In the genomic region with DNA sequence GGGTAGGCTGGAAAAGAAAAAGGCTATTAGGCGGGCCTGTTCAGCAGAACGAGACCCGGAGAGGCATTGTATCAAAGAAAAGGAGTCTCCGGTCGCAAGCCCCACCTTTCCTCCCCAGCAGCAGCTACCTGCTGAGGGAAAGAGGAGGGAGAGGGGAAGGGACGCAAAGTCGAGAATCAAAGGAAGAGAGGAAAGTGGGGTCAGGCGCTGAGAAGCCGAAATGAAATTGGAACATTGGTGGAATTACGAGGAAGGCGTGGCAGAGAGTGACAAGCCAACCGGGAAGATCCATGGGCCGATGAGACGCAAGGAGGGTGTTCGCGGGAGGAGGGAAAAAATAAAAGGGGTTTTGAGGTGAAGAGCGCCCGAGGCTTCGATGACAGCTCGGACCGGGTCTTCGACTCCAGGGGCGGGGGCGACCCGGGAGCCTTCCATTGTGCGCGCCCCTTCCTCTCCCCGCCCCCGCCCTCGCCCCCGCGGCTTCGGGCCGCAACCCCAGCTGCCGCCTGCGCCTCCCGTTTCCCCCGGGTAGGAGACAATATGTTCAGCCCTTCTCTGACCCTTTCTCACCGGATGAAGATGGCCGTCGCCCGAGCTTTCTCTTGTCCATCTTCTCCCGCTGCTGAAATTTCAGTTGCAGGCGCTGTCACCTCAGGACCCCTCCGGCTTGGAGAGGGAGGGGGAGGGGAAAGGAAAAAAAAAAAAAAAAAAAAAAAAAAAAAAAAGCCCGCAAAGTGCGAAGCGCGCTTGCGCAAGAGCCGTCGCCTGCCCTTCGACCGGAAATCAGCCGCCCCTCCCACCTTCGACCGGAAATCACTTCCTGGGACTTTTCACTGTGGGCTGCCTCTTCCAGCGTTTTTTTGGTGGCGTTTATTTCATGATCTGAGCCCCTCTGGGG, we compare ENCODE assay signal across 1 cellular context.
A peak's percentile ranks its signal among the peaks of the same experiment; 100 is the strongest.
TF ChIP-seq lines count a peak whose summit lies in the region.

A gene with protein sequence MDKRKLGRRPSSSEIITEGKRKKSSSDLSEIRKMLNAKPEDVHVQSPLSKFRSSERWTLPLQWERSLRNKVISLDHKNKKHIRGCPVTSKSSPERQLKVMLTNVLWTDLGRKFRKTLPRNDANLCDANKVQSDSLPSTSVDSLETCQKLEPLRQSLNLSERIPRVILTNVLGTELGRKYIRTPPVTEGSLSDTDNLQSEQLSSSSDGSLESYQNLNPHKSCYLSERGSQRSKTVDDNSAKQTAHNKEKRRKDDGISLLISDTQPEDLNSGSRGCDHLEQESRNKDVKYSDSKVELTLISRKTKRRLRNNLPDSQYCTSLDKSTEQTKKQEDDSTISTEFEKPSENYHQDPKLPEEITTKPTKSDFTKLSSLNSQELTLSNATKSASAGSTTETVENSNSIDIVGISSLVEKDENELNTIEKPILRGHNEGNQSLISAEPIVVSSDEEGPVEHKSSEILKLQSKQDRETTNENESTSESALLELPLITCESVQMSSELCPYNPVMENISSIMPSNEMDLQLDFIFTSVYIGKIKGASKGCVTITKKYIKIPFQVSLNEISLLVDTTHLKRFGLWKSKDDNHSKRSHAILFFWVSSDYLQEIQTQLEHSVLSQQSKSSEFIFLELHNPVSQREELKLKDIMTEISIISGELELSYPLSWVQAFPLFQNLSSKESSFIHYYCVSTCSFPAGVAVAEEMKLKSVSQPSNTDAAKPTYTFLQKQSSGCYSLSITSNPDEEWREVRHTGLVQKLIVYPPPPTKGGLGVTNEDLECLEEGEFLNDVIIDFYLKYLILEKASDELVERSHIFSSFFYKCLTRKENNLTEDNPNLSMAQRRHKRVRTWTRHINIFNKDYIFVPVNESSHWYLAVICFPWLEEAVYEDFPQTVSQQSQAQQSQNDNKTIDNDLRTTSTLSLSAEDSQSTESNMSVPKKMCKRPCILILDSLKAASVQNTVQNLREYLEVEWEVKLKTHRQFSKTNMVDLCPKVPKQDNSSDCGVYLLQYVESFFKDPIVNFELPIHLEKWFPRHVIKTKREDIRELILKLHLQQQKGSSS (minus strand): TSS at position 692 of the 898 bp plus-strand sequence. CDS start 82 bp downstream, at position 610.

TF ChIP-seq in GM12878, 131 proteins besides CTCF, POLR2A, EP300 and RAD21 (continued from another document and continues in another):
- TF ChIP-seq, protein P1, sequence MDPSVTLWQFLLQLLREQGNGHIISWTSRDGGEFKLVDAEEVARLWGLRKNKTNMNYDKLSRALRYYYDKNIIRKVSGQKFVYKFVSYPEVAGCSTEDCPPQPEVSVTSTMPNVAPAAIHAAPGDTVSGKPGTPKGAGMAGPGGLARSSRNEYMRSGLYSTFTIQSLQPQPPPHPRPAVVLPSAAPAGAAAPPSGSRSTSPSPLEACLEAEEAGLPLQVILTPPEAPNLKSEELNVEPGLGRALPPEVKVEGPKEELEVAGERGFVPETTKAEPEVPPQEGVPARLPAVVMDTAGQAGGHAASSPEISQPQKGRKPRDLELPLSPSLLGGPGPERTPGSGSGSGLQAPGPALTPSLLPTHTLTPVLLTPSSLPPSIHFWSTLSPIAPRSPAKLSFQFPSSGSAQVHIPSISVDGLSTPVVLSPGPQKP (IDR thresholded peaks at IDR 0.05; ENCODE audit: low read depth, low read length), result peak; percentile 79
- TF ChIP-seq NR2F1 (conservative IDR thresholded peaks at IDR 0.05) (peak; percentile 43; the same call in 1 of the 2 replicates), CBX3 (IDR thresholded peaks at IDR 0.05; ENCODE audit: borderline replicate concordance, low read depth) (no peak), TAF1 (IDR thresholded peaks at IDR 0.05; ENCODE audit: borderline replicate concordance, low read depth, low read length) (peak; percentile 4; the same call in 1 of the 2 replicates), IRF4 (IDR thresholded peaks at IDR 0.05; ENCODE audit: low read depth, low read length) (0 out of 2 replicates have a peak, but pooled peaks have one; percentile 22), SUZ12 (IDR thresholded peaks at IDR 0.05; ENCODE audit: unreplicated experiment) (no peak), MTA2 (IDR thresholded peaks at IDR 0.05; ENCODE audit: low read depth) (0 out of 2 replicates have a peak, but pooled peaks have one; percentile 27), YY1 (IDR thresholded peaks at IDR 0.05; ENCODE audit: low read depth, low read length) (peak; percentile 87), FOXK2 (IDR thresholded peaks at IDR 0.05) (no peak), PML (IDR thresholded peaks at IDR 0.05; ENCODE audit: low read length) (peak; percentile 83; the same call in 1 of the 2 replicates), ZSCAN29 (IDR thresholded peaks at IDR 0.05) (no peak), CREM (IDR thresholded peaks at IDR 0.05; ENCODE audit: low read depth) (no peak), ETV6 (conservative IDR thresholded peaks at IDR 0.05 in 1 of 2, IDR thresholded peaks at IDR 0.05 in 1 of 2; ENCODE audit: borderline replicate concordance in 1 of 2, low read depth in 1 of 2) (peak in 1 of 2 experiments; percentile 85; a peak in 2 of 4 replicates), ZNF207 (IDR thresholded peaks at IDR 0.05; ENCODE audit: borderline replicate concordance) (no peak), HDAC2 (IDR thresholded peaks at IDR 0.05) (no peak), RAD51 (IDR thresholded peaks at IDR 0.05) (no peak), EGR1 (IDR thresholded peaks at IDR 0.05; ENCODE audit: borderline replicate concordance in 1 of 2, low read depth in 2 of 2, low read length in 2 of 2) (peak in 1 of 2 experiments; percentile 88; a peak in 2 of 3 replicates), CEBPB (IDR thresholded peaks at IDR 0.05; ENCODE audit: borderline replicate concordance in 1 of 2, low read depth in 2 of 2, low read length in 2 of 2) (peak in 1 of 2 experiments; percentile 57; a peak in 1 of 4 replicates), ZNF217 (IDR thresholded peaks at IDR 0.05) (no peak), BACH1 (IDR thresholded peaks at IDR 0.05; ENCODE audit: borderline replicate concordance) (no peak), ZNF622 (IDR thresholded peaks at IDR 0.05) (no peak), MTA3 (IDR thresholded peaks at IDR 0.05; ENCODE audit: borderline replicate concordance, low read length) (no peak; the same call in 1 of the 2 replicates), YBX1 (IDR thresholded peaks at IDR 0.05) (no peak), TCF3 (IDR thresholded peaks at IDR 0.05; ENCODE audit: borderline replicate concordance, insufficient read depth, low read depth, low read length) (no peak), POLR2AphosphoS5 (IDR thresholded peaks at IDR 0.05; ENCODE audit: low read length) (no peak; the same call in 1 of the 2 replicates), ATF7 (IDR thresholded peaks at IDR 0.05; ENCODE audit: low read depth) (no peak), JUNB (IDR thresholded peaks at IDR 0.05) (no peak), POLR2AphosphoS2 (IDR thresholded peaks at IDR 0.05; ENCODE audit: low read depth, low read length) (no peak; the same call in 1 of the 2 replicates), RUNX3 (IDR thresholded peaks at IDR 0.05; ENCODE audit: low read length) (no peak; the same call in 1 of the 2 replicates), MEF2B (IDR thresholded peaks at IDR 0.05; ENCODE audit: partially characterized antibody, poor library complexity, severe bottlenecking) (no peak), NR2C2 (IDR thresholded peaks at IDR 0.05; ENCODE audit: borderline replicate concordance, control insufficient read depth, insufficient read length, low read depth) (no peak), EED (IDR thresholded peaks at IDR 0.05; ENCODE audit: low read depth) (peak; percentile 41), SMARCA5 (IDR thresholded peaks at IDR 0.05) (no peak)
- TF ChIP-seq, protein P2, sequence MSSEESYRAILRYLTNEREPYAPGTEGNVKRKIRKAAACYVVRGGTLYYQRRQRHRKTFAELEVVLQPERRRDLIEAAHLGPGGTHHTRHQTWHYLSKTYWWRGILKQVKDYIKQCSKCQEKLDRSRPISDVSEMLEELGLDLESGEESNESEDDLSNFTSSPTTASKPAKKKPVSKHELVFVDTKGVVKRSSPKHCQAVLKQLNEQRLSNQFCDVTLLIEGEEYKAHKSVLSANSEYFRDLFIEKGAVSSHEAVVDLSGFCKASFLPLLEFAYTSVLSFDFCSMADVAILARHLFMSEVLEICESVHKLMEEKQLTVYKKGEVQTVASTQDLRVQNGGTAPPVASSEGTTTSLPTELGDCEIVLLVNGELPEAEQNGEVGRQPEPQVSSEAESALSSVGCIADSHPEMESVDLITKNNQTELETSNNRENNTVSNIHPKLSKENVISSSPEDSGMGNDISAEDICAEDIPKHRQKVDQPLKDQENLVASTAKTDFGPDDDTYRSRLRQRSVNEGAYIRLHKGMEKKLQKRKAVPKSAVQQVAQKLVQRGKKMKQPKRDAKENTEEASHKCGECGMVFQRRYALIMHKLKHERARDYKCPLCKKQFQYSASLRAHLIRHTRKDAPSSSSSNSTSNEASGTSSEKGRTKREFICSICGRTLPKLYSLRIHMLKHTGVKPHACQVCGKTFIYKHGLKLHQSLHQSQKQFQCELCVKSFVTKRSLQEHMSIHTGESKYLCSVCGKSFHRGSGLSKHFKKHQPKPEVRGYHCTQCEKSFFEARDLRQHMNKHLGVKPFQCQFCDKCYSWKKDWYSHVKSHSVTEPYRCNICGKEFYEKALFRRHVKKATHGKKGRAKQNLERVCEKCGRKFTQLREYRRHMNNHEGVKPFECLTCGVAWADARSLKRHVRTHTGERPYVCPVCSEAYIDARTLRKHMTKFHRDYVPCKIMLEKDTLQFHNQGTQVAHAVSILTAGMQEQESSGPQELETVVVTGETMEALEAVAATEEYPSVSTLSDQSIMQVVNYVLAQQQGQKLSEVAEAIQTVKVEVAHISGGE (CRISPR knock-in tag; IDR thresholded peaks at IDR 0.05), result no peak
- TF ChIP-seq, protein P3, sequence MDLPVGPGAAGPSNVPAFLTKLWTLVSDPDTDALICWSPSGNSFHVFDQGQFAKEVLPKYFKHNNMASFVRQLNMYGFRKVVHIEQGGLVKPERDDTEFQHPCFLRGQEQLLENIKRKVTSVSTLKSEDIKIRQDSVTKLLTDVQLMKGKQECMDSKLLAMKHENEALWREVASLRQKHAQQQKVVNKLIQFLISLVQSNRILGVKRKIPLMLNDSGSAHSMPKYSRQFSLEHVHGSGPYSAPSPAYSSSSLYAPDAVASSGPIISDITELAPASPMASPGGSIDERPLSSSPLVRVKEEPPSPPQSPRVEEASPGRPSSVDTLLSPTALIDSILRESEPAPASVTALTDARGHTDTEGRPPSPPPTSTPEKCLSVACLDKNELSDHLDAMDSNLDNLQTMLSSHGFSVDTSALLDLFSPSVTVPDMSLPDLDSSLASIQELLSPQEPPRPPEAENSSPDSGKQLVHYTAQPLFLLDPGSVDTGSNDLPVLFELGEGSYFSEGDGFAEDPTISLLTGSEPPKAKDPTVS (IDR thresholded peaks at IDR 0.05; ENCODE audit: low read depth, low read length), result no peak
- TF ChIP-seq, protein P4, sequence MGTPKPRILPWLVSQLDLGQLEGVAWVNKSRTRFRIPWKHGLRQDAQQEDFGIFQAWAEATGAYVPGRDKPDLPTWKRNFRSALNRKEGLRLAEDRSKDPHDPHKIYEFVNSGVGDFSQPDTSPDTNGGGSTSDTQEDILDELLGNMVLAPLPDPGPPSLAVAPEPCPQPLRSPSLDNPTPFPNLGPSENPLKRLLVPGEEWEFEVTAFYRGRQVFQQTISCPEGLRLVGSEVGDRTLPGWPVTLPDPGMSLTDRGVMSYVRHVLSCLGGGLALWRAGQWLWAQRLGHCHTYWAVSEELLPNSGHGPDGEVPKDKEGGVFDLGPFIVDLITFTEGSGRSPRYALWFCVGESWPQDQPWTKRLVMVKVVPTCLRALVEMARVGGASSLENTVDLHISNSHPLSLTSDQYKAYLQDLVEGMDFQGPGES (IDR thresholded peaks at IDR 0.05), result no peak
- TF ChIP-seq, protein P5, sequence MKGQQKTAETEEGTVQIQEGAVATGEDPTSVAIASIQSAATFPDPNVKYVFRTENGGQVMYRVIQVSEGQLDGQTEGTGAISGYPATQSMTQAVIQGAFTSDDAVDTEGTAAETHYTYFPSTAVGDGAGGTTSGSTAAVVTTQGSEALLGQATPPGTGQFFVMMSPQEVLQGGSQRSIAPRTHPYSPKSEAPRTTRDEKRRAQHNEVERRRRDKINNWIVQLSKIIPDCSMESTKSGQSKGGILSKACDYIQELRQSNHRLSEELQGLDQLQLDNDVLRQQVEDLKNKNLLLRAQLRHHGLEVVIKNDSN (IDR thresholded peaks at IDR 0.05; ENCODE audit: borderline replicate concordance, extremely low read length, insufficient read depth, low read depth, low read length), result no peak
- TF ChIP-seq, protein P6, sequence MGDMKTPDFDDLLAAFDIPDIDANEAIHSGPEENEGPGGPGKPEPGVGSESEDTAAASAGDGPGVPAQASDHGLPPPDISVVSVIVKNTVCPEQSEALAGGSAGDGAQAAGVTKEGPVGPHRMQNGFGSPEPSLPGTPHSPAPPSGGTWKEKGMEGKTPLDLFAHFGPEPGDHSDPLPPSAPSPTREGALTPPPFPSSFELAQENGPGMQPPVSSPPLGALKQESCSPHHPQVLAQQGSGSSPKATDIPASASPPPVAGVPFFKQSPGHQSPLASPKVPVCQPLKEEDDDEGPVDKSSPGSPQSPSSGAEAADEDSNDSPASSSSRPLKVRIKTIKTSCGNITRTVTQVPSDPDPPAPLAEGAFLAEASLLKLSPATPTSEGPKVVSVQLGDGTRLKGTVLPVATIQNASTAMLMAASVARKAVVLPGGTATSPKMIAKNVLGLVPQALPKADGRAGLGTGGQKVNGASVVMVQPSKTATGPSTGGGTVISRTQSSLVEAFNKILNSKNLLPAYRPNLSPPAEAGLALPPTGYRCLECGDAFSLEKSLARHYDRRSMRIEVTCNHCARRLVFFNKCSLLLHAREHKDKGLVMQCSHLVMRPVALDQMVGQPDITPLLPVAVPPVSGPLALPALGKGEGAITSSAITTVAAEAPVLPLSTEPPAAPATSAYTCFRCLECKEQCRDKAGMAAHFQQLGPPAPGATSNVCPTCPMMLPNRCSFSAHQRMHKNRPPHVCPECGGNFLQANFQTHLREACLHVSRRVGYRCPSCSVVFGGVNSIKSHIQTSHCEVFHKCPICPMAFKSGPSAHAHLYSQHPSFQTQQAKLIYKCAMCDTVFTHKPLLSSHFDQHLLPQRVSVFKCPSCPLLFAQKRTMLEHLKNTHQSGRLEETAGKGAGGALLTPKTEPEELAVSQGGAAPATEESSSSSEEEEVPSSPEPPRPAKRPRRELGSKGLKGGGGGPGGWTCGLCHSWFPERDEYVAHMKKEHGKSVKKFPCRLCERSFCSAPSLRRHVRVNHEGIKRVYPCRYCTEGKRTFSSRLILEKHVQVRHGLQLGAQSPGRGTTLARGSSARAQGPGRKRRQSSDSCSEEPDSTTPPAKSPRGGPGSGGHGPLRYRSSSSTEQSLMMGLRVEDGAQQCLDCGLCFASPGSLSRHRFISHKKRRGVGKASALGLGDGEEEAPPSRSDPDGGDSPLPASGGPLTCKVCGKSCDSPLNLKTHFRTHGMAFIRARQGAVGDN (IDR thresholded peaks at IDR 0.05), result peak; percentile 29; the same call in 1 of the 2 replicates
- TF ChIP-seq, protein P7, sequence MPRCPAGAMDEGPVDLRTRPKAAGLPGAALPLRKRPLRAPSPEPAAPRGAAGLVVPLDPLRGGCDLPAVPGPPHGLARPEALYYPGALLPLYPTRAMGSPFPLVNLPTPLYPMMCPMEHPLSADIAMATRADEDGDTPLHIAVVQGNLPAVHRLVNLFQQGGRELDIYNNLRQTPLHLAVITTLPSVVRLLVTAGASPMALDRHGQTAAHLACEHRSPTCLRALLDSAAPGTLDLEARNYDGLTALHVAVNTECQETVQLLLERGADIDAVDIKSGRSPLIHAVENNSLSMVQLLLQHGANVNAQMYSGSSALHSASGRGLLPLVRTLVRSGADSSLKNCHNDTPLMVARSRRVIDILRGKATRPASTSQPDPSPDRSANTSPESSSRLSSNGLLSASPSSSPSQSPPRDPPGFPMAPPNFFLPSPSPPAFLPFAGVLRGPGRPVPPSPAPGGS (IDR thresholded peaks at IDR 0.05; ENCODE audit: borderline replicate concordance, insufficient read depth, low read depth, low read length, poor library complexity, severe bottlenecking), result no peak
- TF ChIP-seq, protein P8, sequence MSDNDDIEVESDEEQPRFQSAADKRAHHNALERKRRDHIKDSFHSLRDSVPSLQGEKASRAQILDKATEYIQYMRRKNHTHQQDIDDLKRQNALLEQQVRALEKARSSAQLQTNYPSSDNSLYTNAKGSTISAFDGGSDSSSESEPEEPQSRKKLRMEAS (IDR thresholded peaks at IDR 0.05; ENCODE audit: low read depth, low read length), result no peak
